1 cellular context compared by ENCODE assay signal in the genomic region with DNA sequence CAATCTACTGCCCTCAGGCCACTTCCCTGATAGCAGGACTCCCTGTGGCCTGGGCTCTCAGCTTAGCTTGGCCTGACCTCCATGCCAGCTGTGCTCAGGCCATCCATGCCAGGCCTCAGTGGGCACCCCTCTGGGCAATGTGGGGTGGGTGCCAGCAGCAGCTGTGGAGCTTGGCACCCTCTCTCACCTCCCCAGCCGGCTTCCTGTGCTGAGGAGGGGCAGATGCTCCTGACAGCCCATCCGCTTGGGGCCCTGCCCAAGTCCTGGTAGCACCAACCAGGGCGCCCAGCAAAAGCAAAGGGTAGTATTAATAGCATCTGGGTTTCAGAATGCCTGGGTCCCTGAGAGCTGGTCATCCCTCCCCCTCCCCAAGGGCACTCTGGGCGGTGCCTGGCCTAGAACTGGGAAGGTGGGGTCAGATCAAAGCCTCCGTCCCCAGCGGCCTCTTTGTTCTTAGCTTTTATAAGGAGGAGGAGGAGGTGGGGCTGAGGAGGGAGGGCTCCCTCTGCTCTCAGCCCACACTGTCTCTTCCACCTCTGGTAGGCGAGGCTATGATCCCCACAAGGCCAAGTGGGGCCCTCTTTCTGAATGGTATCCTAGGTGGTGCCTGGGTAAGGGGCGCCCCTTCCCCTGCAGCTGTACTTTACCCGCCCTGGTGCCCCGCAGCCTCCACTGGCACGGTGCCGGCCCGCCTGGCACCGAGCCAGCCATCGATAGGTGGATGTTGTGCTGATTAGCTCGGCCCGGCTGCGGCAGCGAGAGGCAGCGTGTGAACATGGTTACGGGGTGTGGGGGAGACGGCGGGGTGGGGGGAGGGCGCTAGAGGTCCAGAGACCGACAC.
A peak's percentile ranks its signal among the peaks of the same experiment; 100 is the strongest.
TF ChIP-seq lines count a peak whose summit lies in the region.

No MANE protein-coding gene starts in this region.

TF ChIP-seq in HEK293, 187 proteins besides CTCF, POLR2A, EP300 and RAD21 (continued from another document and continues in another):
- TF ChIP-seq PRDM10 (tag by site-specific recombination; IDR thresholded peaks at IDR 0.05) (no peak), ZNF529 (tag by site-specific recombination; IDR thresholded peaks at IDR 0.05; ENCODE audit: insufficient replicate concordance) (no peak), ZNF2 (tag by site-specific recombination; IDR thresholded peaks at IDR 0.05) (no peak), ZNF146 (tag by site-specific recombination; IDR thresholded peaks at IDR 0.05) (no peak), ZBTB17 (tag by site-specific recombination; IDR thresholded peaks at IDR 0.05) (no peak), ZNF140 (tag by site-specific recombination; IDR thresholded peaks at IDR 0.05) (no peak), ZNF660 (tag by site-specific recombination; IDR thresholded peaks at IDR 0.05) (no peak), ZNF10 (tag by site-specific recombination; IDR thresholded peaks at IDR 0.05) (no peak), RBAK (tag by site-specific recombination; IDR thresholded peaks at IDR 0.05) (no peak), ZXDB (tag by site-specific recombination; IDR thresholded peaks at IDR 0.05) (no peak), ZNF621 (tag by site-specific recombination; IDR thresholded peaks at IDR 0.05) (no peak), SP2 (tag by site-specific recombination; IDR thresholded peaks at IDR 0.05) (peak; percentile 50), ZNF664 (tag by site-specific recombination; IDR thresholded peaks at IDR 0.05) (no peak), ZNF701 (tag by site-specific recombination; IDR thresholded peaks at IDR 0.05) (no peak), REPIN1 (tag by site-specific recombination; IDR thresholded peaks at IDR 0.05; ENCODE audit: low read depth) (no peak), ZBTB10 (tag by site-specific recombination; IDR thresholded peaks at IDR 0.05) (no peak), ZNF239 (tag by site-specific recombination; IDR thresholded peaks at IDR 0.05) (no peak), ZNF354C (tag by site-specific recombination; IDR thresholded peaks at IDR 0.05; ENCODE audit: borderline replicate concordance, low read depth) (no peak), ZFP3 (tag by site-specific recombination; IDR thresholded peaks at IDR 0.05; ENCODE audit: low read depth) (no peak), ZFP69B (tag by site-specific recombination; IDR thresholded peaks at IDR 0.05) (0 out of 2 replicates have a peak, but pooled peaks have one; percentile 29), ZBTB48 (tag by site-specific recombination; IDR thresholded peaks at IDR 0.05) (no peak), ZNF175 (tag by site-specific recombination; IDR thresholded peaks at IDR 0.05) (no peak), ZIC2 (tag by site-specific recombination; IDR thresholded peaks at IDR 0.05) (peak; percentile 61), KLF8 (tag by site-specific recombination; IDR thresholded peaks at IDR 0.05) (no peak), SALL2 (tag by site-specific recombination; IDR thresholded peaks at IDR 0.05; ENCODE audit: borderline replicate concordance) (no peak), GFI1B (tag by site-specific recombination; IDR thresholded peaks at IDR 0.05) (no peak), ZNF48 (tag by site-specific recombination; IDR thresholded peaks at IDR 0.05) (no peak), ZNF366 (tag by site-specific recombination; conservative IDR thresholded peaks at IDR 0.05) (no peak), SCRT1 (tag by site-specific recombination; IDR thresholded peaks at IDR 0.05; ENCODE audit: borderline replicate concordance) (no peak), ZNF184 (tag by site-specific recombination; IDR thresholded peaks at IDR 0.05) (no peak), BCL11A (tag by site-specific recombination; IDR thresholded peaks at IDR 0.05; ENCODE audit: low read depth) (no peak), ZNF561 (tag by site-specific recombination; IDR thresholded peaks at IDR 0.05; ENCODE audit: borderline replicate concordance) (0 out of 2 replicates have a peak, but pooled peaks have one; percentile 46), ZNF214 (tag by site-specific recombination; IDR thresholded peaks at IDR 0.05; ENCODE audit: borderline replicate concordance) (no peak), ATF2 (tag by site-specific recombination; IDR thresholded peaks at IDR 0.05; ENCODE audit: low read depth) (no peak), ZNF624 (tag by site-specific recombination; IDR thresholded peaks at IDR 0.05) (no peak), ZNF670 (tag by site-specific recombination; IDR thresholded peaks at IDR 0.05; ENCODE audit: low read depth) (no peak)
- TF ChIP-seq, protein P1, sequence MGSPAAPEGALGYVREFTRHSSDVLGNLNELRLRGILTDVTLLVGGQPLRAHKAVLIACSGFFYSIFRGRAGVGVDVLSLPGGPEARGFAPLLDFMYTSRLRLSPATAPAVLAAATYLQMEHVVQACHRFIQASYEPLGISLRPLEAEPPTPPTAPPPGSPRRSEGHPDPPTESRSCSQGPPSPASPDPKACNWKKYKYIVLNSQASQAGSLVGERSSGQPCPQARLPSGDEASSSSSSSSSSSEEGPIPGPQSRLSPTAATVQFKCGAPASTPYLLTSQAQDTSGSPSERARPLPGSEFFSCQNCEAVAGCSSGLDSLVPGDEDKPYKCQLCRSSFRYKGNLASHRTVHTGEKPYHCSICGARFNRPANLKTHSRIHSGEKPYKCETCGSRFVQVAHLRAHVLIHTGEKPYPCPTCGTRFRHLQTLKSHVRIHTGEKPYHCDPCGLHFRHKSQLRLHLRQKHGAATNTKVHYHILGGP (tag by site-specific recombination; IDR thresholded peaks at IDR 0.05): no peak
- TF ChIP-seq, protein P2, sequence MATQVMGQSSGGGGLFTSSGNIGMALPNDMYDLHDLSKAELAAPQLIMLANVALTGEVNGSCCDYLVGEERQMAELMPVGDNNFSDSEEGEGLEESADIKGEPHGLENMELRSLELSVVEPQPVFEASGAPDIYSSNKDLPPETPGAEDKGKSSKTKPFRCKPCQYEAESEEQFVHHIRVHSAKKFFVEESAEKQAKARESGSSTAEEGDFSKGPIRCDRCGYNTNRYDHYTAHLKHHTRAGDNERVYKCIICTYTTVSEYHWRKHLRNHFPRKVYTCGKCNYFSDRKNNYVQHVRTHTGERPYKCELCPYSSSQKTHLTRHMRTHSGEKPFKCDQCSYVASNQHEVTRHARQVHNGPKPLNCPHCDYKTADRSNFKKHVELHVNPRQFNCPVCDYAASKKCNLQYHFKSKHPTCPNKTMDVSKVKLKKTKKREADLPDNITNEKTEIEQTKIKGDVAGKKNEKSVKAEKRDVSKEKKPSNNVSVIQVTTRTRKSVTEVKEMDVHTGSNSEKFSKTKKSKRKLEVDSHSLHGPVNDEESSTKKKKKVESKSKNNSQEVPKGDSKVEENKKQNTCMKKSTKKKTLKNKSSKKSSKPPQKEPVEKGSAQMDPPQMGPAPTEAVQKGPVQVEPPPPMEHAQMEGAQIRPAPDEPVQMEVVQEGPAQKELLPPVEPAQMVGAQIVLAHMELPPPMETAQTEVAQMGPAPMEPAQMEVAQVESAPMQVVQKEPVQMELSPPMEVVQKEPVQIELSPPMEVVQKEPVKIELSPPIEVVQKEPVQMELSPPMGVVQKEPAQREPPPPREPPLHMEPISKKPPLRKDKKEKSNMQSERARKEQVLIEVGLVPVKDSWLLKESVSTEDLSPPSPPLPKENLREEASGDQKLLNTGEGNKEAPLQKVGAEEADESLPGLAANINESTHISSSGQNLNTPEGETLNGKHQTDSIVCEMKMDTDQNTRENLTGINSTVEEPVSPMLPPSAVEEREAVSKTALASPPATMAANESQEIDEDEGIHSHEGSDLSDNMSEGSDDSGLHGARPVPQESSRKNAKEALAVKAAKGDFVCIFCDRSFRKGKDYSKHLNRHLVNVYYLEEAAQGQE (tag by site-specific recombination; IDR thresholded peaks at IDR 0.05): no peak
- TF ChIP-seq, protein P3, sequence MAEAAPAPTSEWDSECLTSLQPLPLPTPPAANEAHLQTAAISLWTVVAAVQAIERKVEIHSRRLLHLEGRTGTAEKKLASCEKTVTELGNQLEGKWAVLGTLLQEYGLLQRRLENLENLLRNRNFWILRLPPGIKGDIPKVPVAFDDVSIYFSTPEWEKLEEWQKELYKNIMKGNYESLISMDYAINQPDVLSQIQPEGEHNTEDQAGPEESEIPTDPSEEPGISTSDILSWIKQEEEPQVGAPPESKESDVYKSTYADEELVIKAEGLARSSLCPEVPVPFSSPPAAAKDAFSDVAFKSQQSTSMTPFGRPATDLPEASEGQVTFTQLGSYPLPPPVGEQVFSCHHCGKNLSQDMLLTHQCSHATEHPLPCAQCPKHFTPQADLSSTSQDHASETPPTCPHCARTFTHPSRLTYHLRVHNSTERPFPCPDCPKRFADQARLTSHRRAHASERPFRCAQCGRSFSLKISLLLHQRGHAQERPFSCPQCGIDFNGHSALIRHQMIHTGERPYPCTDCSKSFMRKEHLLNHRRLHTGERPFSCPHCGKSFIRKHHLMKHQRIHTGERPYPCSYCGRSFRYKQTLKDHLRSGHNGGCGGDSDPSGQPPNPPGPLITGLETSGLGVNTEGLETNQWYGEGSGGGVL (tag by site-specific recombination; IDR thresholded peaks at IDR 0.05): peak; percentile 35; the same call in 1 of the 2 replicates
- TF ChIP-seq, protein P4, sequence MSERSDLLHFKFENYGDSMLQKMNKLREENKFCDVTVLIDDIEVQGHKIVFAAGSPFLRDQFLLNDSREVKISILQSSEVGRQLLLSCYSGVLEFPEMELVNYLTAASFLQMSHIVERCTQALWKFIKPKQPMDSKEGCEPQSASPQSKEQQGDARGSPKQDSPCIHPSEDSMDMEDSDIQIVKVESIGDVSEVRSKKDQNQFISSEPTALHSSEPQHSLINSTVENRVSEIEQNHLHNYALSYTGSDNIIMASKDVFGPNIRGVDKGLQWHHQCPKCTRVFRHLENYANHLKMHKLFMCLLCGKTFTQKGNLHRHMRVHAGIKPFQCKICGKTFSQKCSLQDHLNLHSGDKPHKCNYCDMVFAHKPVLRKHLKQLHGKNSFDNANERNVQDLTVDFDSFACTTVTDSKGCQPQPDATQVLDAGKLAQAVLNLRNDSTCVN (tag by site-specific recombination; optimal IDR thresholded peaks at IDR 0.05): no peak
- TF ChIP-seq, protein P5, sequence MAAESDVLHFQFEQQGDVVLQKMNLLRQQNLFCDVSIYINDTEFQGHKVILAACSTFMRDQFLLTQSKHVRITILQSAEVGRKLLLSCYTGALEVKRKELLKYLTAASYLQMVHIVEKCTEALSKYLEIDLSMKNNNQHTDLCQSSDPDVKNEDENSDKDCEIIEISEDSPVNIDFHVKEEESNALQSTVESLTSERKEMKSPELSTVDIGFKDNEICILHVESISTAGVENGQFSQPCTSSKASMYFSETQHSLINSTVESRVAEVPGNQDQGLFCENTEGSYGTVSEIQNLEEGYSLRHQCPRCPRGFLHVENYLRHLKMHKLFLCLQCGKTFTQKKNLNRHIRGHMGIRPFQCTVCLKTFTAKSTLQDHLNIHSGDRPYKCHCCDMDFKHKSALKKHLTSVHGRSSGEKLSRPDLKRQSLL (tag by site-specific recombination; IDR thresholded peaks at IDR 0.05): no peak
